1 cellular context compared by ENCODE assay signal in the genomic region with DNA sequence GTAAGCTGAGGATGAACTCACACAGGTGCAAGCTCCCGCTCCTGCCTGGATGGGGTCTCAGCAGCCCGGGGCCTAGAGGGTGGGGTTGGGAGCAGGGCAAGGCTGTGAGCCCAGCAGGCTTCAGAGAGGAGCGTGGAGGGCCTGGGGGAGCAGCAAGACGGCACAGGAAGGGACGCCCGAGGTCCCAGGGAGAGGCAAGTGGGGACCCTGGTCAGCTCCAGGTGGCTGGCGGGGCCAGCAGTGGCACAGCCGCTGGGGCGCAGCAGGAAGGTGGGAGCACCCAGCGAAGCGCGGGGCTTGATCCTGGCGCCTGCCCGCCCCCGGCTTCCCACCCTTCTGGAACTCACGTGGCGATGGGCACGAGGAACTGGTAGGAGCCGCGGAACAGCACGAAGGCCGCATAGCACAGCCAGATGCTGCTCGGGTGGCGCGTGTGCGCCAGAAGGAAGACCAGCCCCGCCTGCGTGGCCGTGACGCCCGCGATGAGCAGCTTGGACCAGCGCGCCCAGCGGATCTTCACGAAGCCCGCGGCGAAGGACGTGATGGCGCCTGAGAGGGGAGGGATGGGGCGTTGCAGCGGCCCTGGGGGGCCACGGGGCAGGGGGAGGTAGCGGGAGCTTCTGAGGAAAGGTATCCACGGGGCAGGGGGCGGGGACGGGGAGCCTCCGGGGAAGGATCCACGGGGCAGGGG.
TF ChIP-seq lines count a peak whose summit lies in the region.

No MANE protein-coding gene starts in this region.

TF ChIP-seq in HepG2, 621 proteins besides CTCF, POLR2A, EP300 and RAD21 (continued from another document):
- no peak for TF ChIP-seq LRRFIP1 (CRISPR knock-in tag; conservative IDR thresholded peaks at IDR 0.05)
- TF ChIP-seq AGO2 (optimal IDR thresholded peaks at IDR 0.05; ENCODE audit: low read depth, low read length) = peak; percentile 63
